In genomic region chr16:88737298-88738166, GRCh38 we compare ENCODE assay signal across 8 cellular contexts. TPM values are rescaled to one million over a fixed set of nuclear protein-coding genes. Genes with fewer than 3 reads are reported as not detected.
DNase-seq lines count a peak whose midpoint lies in the region; ATAC-seq and TF ChIP-seq lines count a peak whose summit lies in the region.

No MANE protein-coding gene starts in this region.

- peak; percentile 58 for ATAC-seq in HG03066 (IDR thresholded peaks at IDR 0.05; ENCODE audit: low read depth, unreplicated experiment)
- no peak for ATAC-seq in GM18861 (IDR thresholded peaks at IDR 0.05; ENCODE audit: unreplicated experiment)

- H3K36me3 ChIP-seq in GM06990 (ENCODE audit: control insufficient read depth, insufficient read depth, low read length) = peaks cover 34% of the 10 kb centered on the region

- H3K4me3 ChIP-seq in GM06990 (replicated peaks; ENCODE audit: low read depth, low read length) = no peak overlapping the region

- no peaks in the 10 kb centered on the region for H3K27me3 ChIP-seq in GM06990 (replicated peaks; ENCODE audit: control insufficient read depth, insufficient read depth, low read length)

- peak; percentile 77 for DNase-seq in GM06990 (ENCODE audit: extremely low read depth, insufficient read length)
- peak; percentile 84 to 87 for DNase-seq in SHP77 (lab: John Stamatoyannopoulos, UW)
- peak; percentile 89 for DNase-seq in activated effector memory CD4-positive, alpha-beta T cell treated with anti-CD3 and anti-CD28 coated beads, Interleukin-2, amount 50 U/mL, for 16 hours
- peak; percentile 80 for DNase-seq in germinal center (ENCODE audit: low spot score)
- peak; percentile 92 for DNase-seq in posterior vena cava (ENCODE audit: low spot score)
- peak; percentile 76 for DNase-seq in ureter (ENCODE audit: low spot score)

- intact Hi-C loops in posterior vena cava (cut with DNase I) = loop anchor here (2.0 to 10.0 kb wide), 3 partner anchors 47 to 427 kb away; partner anchors contain the start of gene PIEZO1 (in 1 of the 2)

- peak; percentile 89 for TF ChIP-seq CTCF in GM06990 (IDR thresholded peaks at IDR 0.05; ENCODE audit: insufficient read depth, low read length, poor library complexity, severe bottlenecking)

RNA-seq across cellular contexts. Expression of gene CTU2, which starts 31.2 kb away (rescaled TPM):
- 10 to 100 TPM; 17.2 to 20.4 TPM for total RNA-seq in posterior vena cava
- total RNA-seq in ureter = 25.2 TPM

RNA-seq across cellular contexts. Expression of gene RNF166, which starts 31.3 kb away (rescaled TPM):
- total RNA-seq in posterior vena cava (10 to 100 TPM; 16.8 to 19.0 TPM), ureter (22.8 TPM)

RNA-seq across cellular contexts. Expression of gene PIEZO1, which starts 47.5 kb away (rescaled TPM):
- total RNA-seq in posterior vena cava (100 to 1,000 TPM in 1 of 2 donors, 10 to 100 TPM in 1; 99.3 to 103 TPM), ureter (144 TPM)

RNA-seq across cellular contexts. Expression of gene SNAI3, which starts 51.2 kb away (rescaled TPM):
- total RNA-seq in posterior vena cava (under 1 TPM; 0.43 to 0.56 TPM), ureter (1.8 TPM)
